Comparison of ENCODE assay signal across 21 cellular contexts in genomic region chr1:108209456-108210108, GRCh38. TPM values are rescaled to one million over a fixed set of nuclear protein-coding genes. Genes with fewer than 3 reads are reported as not detected.
DNase-seq lines count a peak whose midpoint lies in the region; ATAC-seq and TF ChIP-seq lines count a peak whose summit lies in the region.
"Had no signal": no experiment of that assay in that cellular context is flagged by ENCODE, and none has a peak within 500 bp of the region (broad histone marks: within the 10 kb centered on the region; RNA-seq: fewer than 3 reads in every experiment).

No MANE protein-coding gene starts in this region.

- no peaks in the 10 kb centered on the region for H3K36me3 ChIP-seq in BLaER1 treated with 17β-estradiol and CSF1 and Interleukin-3, amounts not matched to agents 10 nM and 100 nM
- H3K36me3 ChIP-seq in SK-N-MC (ENCODE audit: insufficient read depth, low read length) (no peaks in the 10 kb centered on the region), iPS-20b (ENCODE audit: insufficient read depth, low read depth, low read length) (no peaks in the 10 kb centered on the region)
- H3K36me3 ChIP-seq: esophagus muscularis mucosa, tibial nerve had no signal

- peak; percentile 64 for DNase-seq in Daoy (ENCODE audit: low read depth)
- DNase-seq in SK-N-MC (ENCODE audit: low read depth, low spot score) = no peak
- DNase-seq in HFFc6 = no peak
- no peak for DNase-seq in GM19240 (ENCODE audit: insufficient read length, low spot score)
- DNase-seq: activated CD8-positive, alpha-beta memory T cell treated with anti-CD3 and anti-CD28 coated beads, Interleukin-2, amount 50 U/mL, for 4 hours; activated naive CD8-positive, alpha-beta T cell treated with anti-CD3 and anti-CD28 coated beads, Interleukin-2, amount 10 ng/mL, durations not matched to agents 7 days and 5 days; GF-D8; NCI-H1417 treated with DMSO at 0.1 percent for 48 hours; NCI-H226 had no signal

- no peaks in the 10 kb centered on the region for H3K36me3 Mint-ChIP-seq in HFFc6 (ENCODE audit: low read depth)
- H3K36me3 Mint-ChIP-seq: activated naive CD8-positive, alpha-beta T cell treated with anti-CD3 and anti-CD28 coated beads, Interleukin-2, amount 10 ng/mL, durations not matched to agents 7 days and 5 days had no signal

- H3K4me3 Mint-ChIP-seq in HFFc6 = no peak overlapping the region
- H3K4me3 Mint-ChIP-seq: activated naive CD8-positive, alpha-beta T cell treated with anti-CD3 and anti-CD28 coated beads, Interleukin-2, amount 10 ng/mL, durations not matched to agents 7 days and 5 days; natural killer cell treated with Interleukin-12 subunit alpha and Interleukin-12 subunit beta and Interleukin-15 and Interleukin-18, amount 100 ng/mL, for 72 hours had no signal

- no peak overlapping the region for H3K27ac Mint-ChIP-seq in HFFc6
- H3K27ac Mint-ChIP-seq: activated naive CD8-positive, alpha-beta T cell treated with anti-CD3 and anti-CD28 coated beads, Interleukin-2, amount 10 ng/mL, durations not matched to agents 7 days and 5 days; natural killer cell treated with Interleukin-12 subunit alpha and Interleukin-12 subunit beta and Interleukin-15 and Interleukin-18, amount 100 ng/mL, for 72 hours had no signal

- H3K9me3 Mint-ChIP-seq in HFFc6 = peaks cover 8% of the 10 kb centered on the region; the same call in 1 of the 2 replicates

- TF ChIP-seq CTCF in HFFc6 (IDR thresholded peaks at IDR 0.05) = no peak

- H4K20me1 ChIP-seq in BLaER1 treated with 17β-estradiol and CSF1 and Interleukin-3, amounts not matched to agents 10 nM and 100 nM = no peaks in the 10 kb centered on the region

- H3K27me3 Mint-ChIP-seq in HFFc6 (ENCODE audit: insufficient read depth) = peaks cover 39% of the 10 kb centered on the region

- H3K9ac ChIP-seq in BLaER1 treated with 17β-estradiol and CSF1 and Interleukin-3, amounts not matched to agents 10 nM and 100 nM = no peak overlapping the region
- H3K9ac ChIP-seq in SK-N-MC (ENCODE audit: insufficient read length) = no peak overlapping the region
- peak overlapping the region; percentile 6; the same call in 1 of the 2 replicates for H3K9ac ChIP-seq in iPS-20b (ENCODE audit: low read depth, low read length)

- H3K27ac ChIP-seq in BLaER1 treated with 17β-estradiol and CSF1 and Interleukin-3, amounts not matched to agents 10 nM and 100 nM = no peak overlapping the region
- H3K27ac ChIP-seq in SK-N-MC (peak overlapping the region; percentile 15; the same call in 1 of the 2 replicates), iPS-20b (ENCODE audit: low read length) (no peak overlapping the region)
- H3K27ac ChIP-seq: esophagus muscularis mucosa, RWPE1, skin epidermis, tibial nerve had no signal

- peak overlapping the region; percentile 10 to 66 (median 43); a peak in 20 of 22 replicates for H3K4me2 ChIP-seq in BLaER1 treated with 17β-estradiol and CSF1 and Interleukin-3, amounts not matched to agents 10 nM and 100 nM

- H3K9me3 ChIP-seq in BLaER1 treated with 17β-estradiol and CSF1 and Interleukin-3, amounts not matched to agents 10 nM and 100 nM (replicated peaks in 1 of 11) = peaks cover 3 to 6% (median 4%) of the 10 kb centered on the region in 11 experiments; a peak in 20 of 22 replicates
- no peaks in the 10 kb centered on the region for H3K9me3 ChIP-seq in SK-N-MC (ENCODE audit: low read depth, low read length)
- H3K9me3 ChIP-seq in iPS-20b (ENCODE audit: insufficient read depth, low read depth, low read length) = no peaks in the 10 kb centered on the region
- H3K9me3 ChIP-seq: esophagus muscularis mucosa, tibial nerve had no signal

- no peak overlapping the region for H3K4me3 ChIP-seq in BLaER1 treated with 17β-estradiol and CSF1 and Interleukin-3, amounts not matched to agents 10 nM and 100 nM
- H3K4me3 ChIP-seq in SK-N-MC (peak overlapping the region; percentile 48), iPS-20b (ENCODE audit: low read length) (no peak overlapping the region; the same call in 1 of the 2 replicates)
- H3K4me3 ChIP-seq: esophagus muscularis mucosa, skin epidermis, tibial nerve had no signal

- peaks cover 0 to 19% (median 16%) of the 10 kb centered on the region in 10 experiments; a peak in 16 of 20 replicates for H3K4me1 ChIP-seq in BLaER1 treated with 17β-estradiol and CSF1 and Interleukin-3, amounts not matched to agents 10 nM and 100 nM
- H3K4me1 ChIP-seq in iPS-20b (ENCODE audit: insufficient read depth, low read length) = peaks cover 3% of the 10 kb centered on the region; the same call in 1 of the 2 replicates
- H3K4me1 ChIP-seq: esophagus muscularis mucosa, tibial nerve had no signal

- H3K27me3 ChIP-seq in BLaER1 treated with 17β-estradiol and CSF1 and Interleukin-3, amounts not matched to agents 10 nM and 100 nM = no peaks in the 10 kb centered on the region
- H3K27me3 ChIP-seq in iPS-20b (ENCODE audit: insufficient read depth, low read length) = no peaks in the 10 kb centered on the region

- peaks cover 2% of the 10 kb centered on the region for H3K4me1 Mint-ChIP-seq in HFFc6 (ENCODE audit: low read depth)

- no peak for ATAC-seq in HG02588 (IDR thresholded peaks at IDR 0.05; ENCODE audit: unreplicated experiment)
- ATAC-seq: natural killer cell treated with Interleukin-12 subunit alpha and Interleukin-12 subunit beta and Interleukin-15 and Interleukin-18, amount 100 ng/mL, for 72 hours had no signal

RNA-seq across cellular contexts. Expression of gene SLC25A24, which starts 9.4 kb away (rescaled TPM):
- total RNA-seq in Daoy (2014; rRNA removed; shearing (Covaris generic)) = 85.1 and 88.2 TPM in 2 replicates
- 10 to 100 TPM; 34.5 to 44.6 (median 39.9) TPM for total RNA-seq in HFFc6 (2021; fragmentation: NEBNext Ultra II Directional; extraction: Animal tissue kit (Norgen Biotek cat#: 25700))

RNA-seq across cellular contexts. Expression of gene NBPF4, which starts 34.3 kb away (rescaled TPM):
- total RNA-seq in Daoy (2014; rRNA removed; shearing (Covaris generic)) = 0.46 TPM in 1 of 2 replicates, not detected in the other
- total RNA-seq in HFFc6 (2021; fragmentation: NEBNext Ultra II Directional; extraction: Animal tissue kit (Norgen Biotek cat#: 25700)) = not detected
- total RNA-seq: bronchial epithelial cell; dermis microvascular lymphatic vessel endothelial cell; esophagus muscularis mucosa; lung microvascular endothelial cell; natural killer cell treated with Interleukin-12 subunit alpha and Interleukin-12 subunit beta and Interleukin-15 and Interleukin-18, amount 100 ng/mL, for 72 hours; posterior vena cava had no signal
